16 cellular contexts compared by ENCODE assay signal in the genomic region with DNA sequence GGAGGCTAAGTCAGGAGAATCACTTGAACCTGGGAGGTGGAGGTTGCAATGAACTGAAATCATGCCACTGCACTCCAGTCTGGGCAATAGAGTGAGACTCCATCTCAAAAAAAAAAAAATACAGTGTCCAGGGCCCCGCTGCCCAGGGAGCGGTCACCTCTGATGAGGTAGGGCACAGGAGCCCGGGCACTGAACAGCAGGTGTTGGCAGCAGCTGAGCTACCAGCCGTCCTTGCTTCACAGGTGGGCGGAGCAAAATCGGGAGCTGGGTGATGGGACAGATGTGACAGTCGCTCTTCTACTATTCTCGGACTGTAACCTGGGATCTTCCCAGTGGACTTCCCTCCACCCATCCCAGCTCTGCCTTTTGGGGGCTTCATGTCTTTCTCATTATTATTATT. TPM values are rescaled to one million over a fixed set of nuclear protein-coding genes. Genes with fewer than 3 reads are reported as not detected.
DNase-seq lines count a peak whose midpoint lies in the region; TF ChIP-seq lines count a peak whose summit lies in the region.
"Had no signal": no experiment of that assay in that cellular context is flagged by ENCODE, and none has a peak within 500 bp of the region (broad histone marks: within the 10 kb centered on the region; RNA-seq: fewer than 3 reads in every experiment).

No MANE protein-coding gene starts in this region.

- peaks cover 0 to 43% (median 30%) of the 10 kb centered on the region in 4 donors for H3K4me1 ChIP-seq in sigmoid colon
- H3K4me1 ChIP-seq: SJSA1 had no signal

- DNase-seq in NCI-H2196 (lab: John Stamatoyannopoulos, UW; ENCODE audit: unreplicated experiment) (peak; percentile 26), NCI-H2196 treated with DMSO at 0.1 percent for 48 hours (lab: John Stamatoyannopoulos, UW; ENCODE audit: unreplicated experiment) (no peak), sigmoid colon (no peak), NCI-H2107 treated with DMSO at 0.1 percent for 48 hours (lab: John Stamatoyannopoulos, UW; ENCODE audit: unreplicated experiment) (no peak)
- no peak for DNase-seq in activated CD4-positive, alpha-beta T cell treated with anti-CD3 and anti-CD28 coated beads for 48 hours
- no peak for DNase-seq in NK-92 treated with Interleukin-12 subunit alpha and Interleukin-12 subunit beta, amount 100 ng/mL, for 24 hours (lab: John Stamatoyannopoulos, UW)
- DNase-seq: AML-193, H7, KG1, MV-4-11, NCI-H1930, NCI-H2171 had no signal

- WGBS in sigmoid colon, 2 donors: 63 to 86% methylated on average over 8 of the region's 8 CpGs

- no peaks in the 10 kb centered on the region for H3K36me3 ChIP-seq in sigmoid colon

- intact Hi-C loops in sigmoid colon (cut with DNase I): loop anchor here (5.0 kb wide), 1 partner anchor 51 kb away; a partner anchor contains a TSS

- no peaks in the 10 kb centered on the region for H3K27me3 ChIP-seq in sigmoid colon
- H3K27me3 ChIP-seq: SJSA1 had no signal

- H3K9me3 ChIP-seq in sigmoid colon: no peaks in the 10 kb centered on the region
- H3K9me3 ChIP-seq: SJSA1 had no signal

- H3K4me3 ChIP-seq in sigmoid colon: no peak overlapping the region
- H3K4me3 ChIP-seq: SJSA1 had no signal

- TF ChIP-seq POLR2A in sigmoid colon (IDR thresholded peaks at IDR 0.05): no peak

- H3K27ac ChIP-seq in C4-2B (peak overlapping the region; percentile 68), VCaP (peak overlapping the region; percentile 73), sigmoid colon (peak overlapping the region in 3 of 4 donors; percentile 65 to 78 (median 77))
- H3K27ac ChIP-seq: SJSA1 had no signal

- TF ChIP-seq EP300 in sigmoid colon (IDR thresholded peaks at IDR 0.05): no peak

- TF ChIP-seq CTCF in C4-2B (conservative IDR thresholded peaks at IDR 0.05) (no peak), VCaP (conservative IDR thresholded peaks at IDR 0.05) (no peak), sigmoid colon (IDR thresholded peaks at IDR 0.05) (no peak)

RNA-seq across cellular contexts. Expression of a gene that starts 49.4 kb away (rescaled TPM):
- 10 to 100 TPM; 15.0 to 24.2 (median 17.9) TPM for total RNA-seq in sigmoid colon
- 10 to 100 TPM in 1 of 3 donors, 1 to 10 TPM in 2; 1.8 to 13.6 (median 3.5) TPM for polyA plus RNA-seq in sigmoid colon
- polyA plus RNA-seq: CD14-positive monocyte had no signal
